Comparison of ENCODE assay signal across 1 cellular context in genomic region chr17:42783778-42784138, GRCh38.
TF ChIP-seq lines count a peak whose summit lies in the region.

No MANE protein-coding gene starts in this region.

TF ChIP-seq in H1, 55 proteins besides CTCF, POLR2A, EP300 and RAD21:
- TF ChIP-seq TCF12 (IDR thresholded peaks at IDR 0.05; ENCODE audit: low read depth, low read length), result no peak
